ENCODE assay signal across 8 cellular contexts in the genomic region with DNA sequence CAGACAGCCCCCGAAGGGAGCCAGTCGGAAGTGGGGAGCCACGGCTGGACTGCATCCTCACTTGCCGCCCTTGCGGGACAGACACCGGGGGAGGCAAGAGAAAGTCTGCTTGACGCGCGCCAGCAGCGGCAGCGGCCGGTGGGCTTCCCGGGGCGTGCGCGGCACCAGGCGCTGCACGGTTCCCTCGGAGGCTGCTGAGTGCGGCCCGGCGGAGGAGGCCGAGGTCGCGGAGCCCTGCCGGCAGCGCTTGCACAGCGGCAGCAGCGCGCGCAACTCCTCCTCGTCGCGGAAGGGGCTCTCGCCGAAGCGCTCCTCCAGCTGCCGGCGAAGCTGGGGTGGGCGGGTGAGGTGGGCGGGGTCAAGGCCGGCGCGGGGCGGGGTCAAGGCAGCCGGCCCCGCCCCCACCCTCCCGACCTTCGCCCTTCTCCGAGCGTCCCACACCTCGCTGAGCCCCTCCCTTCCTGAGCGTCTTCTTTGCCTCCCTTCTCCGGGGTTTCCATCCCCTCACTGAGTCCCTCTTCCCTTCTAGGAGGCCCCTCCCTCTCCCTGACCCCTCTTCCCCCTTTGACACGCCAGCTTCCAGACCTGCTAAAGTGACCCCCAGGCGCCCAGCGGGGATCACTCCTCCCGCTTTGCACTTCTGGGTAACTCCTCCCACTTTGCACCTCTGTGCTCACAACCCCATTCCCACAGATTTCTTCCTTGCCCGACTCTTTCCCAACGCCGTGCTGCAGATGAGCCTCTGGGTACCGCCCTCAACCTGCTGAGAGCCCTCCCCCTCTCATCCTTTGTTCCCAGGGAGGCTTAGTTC. TPM values are rescaled to one million over a fixed set of nuclear protein-coding genes. Genes with fewer than 3 reads are reported as not detected.
DNase-seq lines count a peak whose midpoint lies in the region; ATAC-seq and TF ChIP-seq lines count a peak whose summit lies in the region.

No MANE protein-coding gene starts in this region.

- H3K9me3 ChIP-seq in RWPE2 (ENCODE audit: severe bottlenecking) (no peaks in the 10 kb centered on the region), heart left ventricle (no peaks in the 10 kb centered on the region), psoas muscle (no peaks in the 10 kb centered on the region), uterus (no peaks in the 10 kb centered on the region)

- H3K9ac ChIP-seq in KMS-11, result no peak overlapping the region

- H3K4me3 ChIP-seq in GM12864 (ENCODE audit: low read depth, low read length), result peak overlapping the region; percentile 56
- no peak overlapping the region for H3K4me3 ChIP-seq in KMS-11 (IDR thresholded peaks at IDR 0.05; ENCODE audit: insufficient read depth, low read depth, low read length)
- H3K4me3 ChIP-seq in RWPE2 (ENCODE audit: severe bottlenecking), result peak overlapping the region; percentile 38
- peak overlapping the region; percentile 34 to 80 (median 56) for H3K4me3 ChIP-seq in heart left ventricle
- H3K4me3 ChIP-seq in psoas muscle, result peak overlapping the region; percentile 63
- H3K4me3 ChIP-seq in uterus, result peak overlapping the region; percentile 26 to 45

- DNase-seq in GM12864 (ENCODE audit: low read depth) (no peak), RWPE2 (ENCODE audit: low spot score) (peak; percentile 92), heart left ventricle (peak; percentile 67 to 85 (median 73)), psoas muscle (peak; percentile 61 to 76), uterus (peak in 1 of 2 donors; percentile 49)
- peak in 3 of 4 experiments; percentile 22 to 57 (median 29) for DNase-seq in activated naive CD4-positive, alpha-beta T cell (lab: John Stamatoyannopoulos, UW)

- 6 to 25% (median 7%) methylated on average over 19 to 62 of the region's 62 CpGs for WGBS in heart left ventricle, 4 donors
- WGBS in psoas muscle, 3 donors, result 6 to 23% (median 8%) methylated on average over 19 to 61 of the region's 62 CpGs

- H4K20me1 ChIP-seq in KMS-11 (ENCODE audit: insufficient read depth), result no peaks in the 10 kb centered on the region

- no peaks in the 10 kb centered on the region for H3K79me2 ChIP-seq in KMS-11 (ENCODE audit: insufficient read depth, low read depth)

- H3K27ac ChIP-seq in KMS-11 (no peak overlapping the region), RWPE2 (ENCODE audit: poor library complexity, severe bottlenecking) (no peak overlapping the region), heart left ventricle (peak overlapping the region in 1 of 12 donors; percentile 26), psoas muscle (no peak overlapping the region), uterus (no peak overlapping the region)

- H2AFZ ChIP-seq in KMS-11 (ENCODE audit: low read depth), result peak overlapping the region; percentile 89

- H3K4me1 ChIP-seq in KMS-11 (ENCODE audit: low read depth, poor library complexity, severe bottlenecking) (peaks cover 18% of the 10 kb centered on the region), RWPE2 (ENCODE audit: insufficient read depth, poor library complexity, severe bottlenecking) (no peaks in the 10 kb centered on the region), heart left ventricle (peaks cover 4 to 22% (median 13%) of the 10 kb centered on the region in 12 donors), psoas muscle (peaks cover 6% of the 10 kb centered on the region), uterus (peaks cover 0 to 14% of the 10 kb centered on the region in 2 donors)

- H3K4me2 ChIP-seq in KMS-11, result peak overlapping the region; percentile 93

- TF ChIP-seq CTCF in GM12864 (IDR thresholded peaks at IDR 0.05; ENCODE audit: low read depth, low read length, missing control alignments) (no peak), KMS-11 (conservative IDR thresholded peaks at IDR 0.05; ENCODE audit: low read depth, low read length) (no peak), RWPE2 (IDR thresholded peaks at IDR 0.05; ENCODE audit: poor library complexity, severe bottlenecking) (no peak), heart left ventricle (IDR thresholded peaks at IDR 0.05) (no peak), psoas muscle (IDR thresholded peaks at IDR 0.05) (no peak), uterus (IDR thresholded peaks at IDR 0.05) (no peak)

- intact Hi-C loops in heart left ventricle (cut with DNase I), result no loop called here
- intact Hi-C loops in psoas muscle (cut with DNase I), result no loop called here
- intact Hi-C loops in uterus (cut with DNase I; ENCODE audit: low total_unique reads), result no loop called here

- ATAC-seq in RWPE2 (ENCODE audit: low read depth), result peak; percentile 72
- ATAC-seq in heart left ventricle, result peak in 3 of 4 donors; percentile 47 to 86 (median 74)
- peak; percentile 51 to 75 (median 65) for ATAC-seq in psoas muscle
- no peak for ATAC-seq in GM19328 (IDR thresholded peaks at IDR 0.05; ENCODE audit: unreplicated experiment)

- H3K36me3 ChIP-seq in KMS-11 (ENCODE audit: insufficient read depth) (no peaks in the 10 kb centered on the region), RWPE2 (ENCODE audit: low read depth) (no peaks in the 10 kb centered on the region), heart left ventricle (no peaks in the 10 kb centered on the region), psoas muscle (ENCODE audit: insufficient read depth in 1 of 2, low read depth in 1 of 2) (no peaks in the 10 kb centered on the region), uterus (no peaks in the 10 kb centered on the region)

- H3K27me3 ChIP-seq in KMS-11 (ENCODE audit: insufficient read depth, low read depth) (peaks cover 57% of the 10 kb centered on the region), RWPE2 (ENCODE audit: insufficient read depth, poor library complexity, severe bottlenecking) (peaks cover 45% of the 10 kb centered on the region), heart left ventricle (peaks cover 0 to 34% (median 2%) of the 10 kb centered on the region in 9 donors), psoas muscle (ENCODE audit: insufficient read depth in 3 of 3, low read length in 2 of 3) (peaks cover 0 to 45% (median 6%) of the 10 kb centered on the region in 3 donors), uterus (no peaks in the 10 kb centered on the region)

- TF ChIP-seq POLR2A in heart left ventricle (IDR thresholded peaks at IDR 0.05) (no peak), uterus (IDR thresholded peaks at IDR 0.05) (peak in 1 of 2 donors; percentile 22)

RNA-seq across cellular contexts. Expression of a gene that starts 8.8 kb away (rescaled TPM):
- total RNA-seq in heart left ventricle (1 to 10 TPM; 1.0 to 7.4 (median 3.0) TPM), psoas muscle (under 1 TPM in 1 of 4 donors, not detected in 3; 0.51 TPM), uterus (10 to 100 TPM in 1 of 4 donors, 1 to 10 TPM in 2, not detected in 1; 1.6 to 45.6 (median 8.8) TPM)
- polyA plus RNA-seq in heart left ventricle (1 to 10 TPM in 1 of 2 donors, under 1 TPM in 1; 0.68 to 5.4 TPM), psoas muscle (under 1 TPM; 0.04 to 0.22 (median 0.17) TPM)

RNA-seq across cellular contexts. Expression of a gene that starts 8.9 kb away (rescaled TPM):
- total RNA-seq in heart left ventricle (not detected), psoas muscle (not detected), uterus (1 to 10 TPM in 1 of 4 donors, under 1 TPM in 2, not detected in 1; under 0.01 to 2.9 (median 0.91) TPM)
- polyA plus RNA-seq in heart left ventricle (not detected), psoas muscle (under 1 TPM in 1 of 3 donors, not detected in 2; 0.01 TPM)

RNA-seq across cellular contexts. Expression of a gene that starts 16.1 kb away (rescaled TPM):
- total RNA-seq in heart left ventricle, result 1 to 10 TPM; 1.9 to 6.0 (median 3.7) TPM
- polyA plus RNA-seq in heart left ventricle, result 1 to 10 TPM; 2.5 to 4.9 TPM
- 1 to 10 TPM in 2 of 4 donors, under 1 TPM in 2; 0.59 to 3.8 (median 1.2) TPM for total RNA-seq in psoas muscle
- 1 to 10 TPM in 1 of 3 donors, under 1 TPM in 2; 0.65 to 1.3 (median 0.87) TPM for polyA plus RNA-seq in psoas muscle
- 1 to 10 TPM in 2 of 4 donors, not detected in 2; 5.4 to 6.2 TPM for total RNA-seq in uterus

RNA-seq across cellular contexts. Expression of a gene that starts 42.4 kb away (rescaled TPM):
- total RNA-seq in heart left ventricle (under 1 TPM in 8 of 9 donors, not detected in 1; 0.10 to 0.76 (median 0.17) TPM), psoas muscle (100 to 1,000 TPM in 2 of 4 donors, 10 to 100 TPM in 2; 55.8 to 144 (median 102) TPM), uterus (under 1 TPM in 2 of 4 donors, not detected in 2; 0.21 to 0.69 TPM)
- polyA plus RNA-seq in heart left ventricle (under 1 TPM; 0.15 to 0.23 TPM), psoas muscle (100 to 1,000 TPM in 1 of 3 donors, 10 to 100 TPM in 2; 30.6 to 273 (median 91.4) TPM)
